Comparison of ENCODE assay signal across 27 cellular contexts in the genomic region with DNA sequence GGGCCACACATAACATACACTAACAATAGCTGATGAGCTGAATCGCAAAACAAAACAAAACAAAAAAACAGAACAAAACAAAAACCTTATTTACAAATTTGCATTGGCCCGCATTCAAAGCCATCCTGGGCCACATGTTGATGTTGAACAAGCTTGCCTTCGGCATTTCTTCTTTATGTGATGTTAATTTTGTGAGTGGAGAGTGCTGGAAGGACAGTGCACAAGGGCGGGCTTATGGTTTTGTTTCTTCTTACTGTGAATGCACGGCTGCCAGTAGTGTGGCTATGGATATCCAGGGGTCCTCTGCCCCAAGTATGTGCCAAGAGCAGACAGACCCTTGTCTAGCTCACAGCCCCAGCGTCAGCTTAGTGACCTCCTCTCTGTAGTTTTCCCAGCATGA. TPM values are rescaled to one million over a fixed set of nuclear protein-coding genes. Genes with fewer than 3 reads are reported as not detected.
DNase-seq lines count a peak whose midpoint lies in the region; FAIRE-seq and TF ChIP-seq lines count a peak whose summit lies in the region.
"Had no signal": no experiment of that assay in that cellular context is flagged by ENCODE, and none has a peak within 500 bp of the region (broad histone marks: within the 10 kb centered on the region; RNA-seq: fewer than 3 reads in every experiment).

No MANE protein-coding gene starts in this region.

- no peak for TF ChIP-seq CTCF in GM12865 (IDR thresholded peaks at IDR 0.05; ENCODE audit: insufficient read depth, low read depth, low read length, missing control alignments)

- peaks cover 55% of the 10 kb centered on the region for H3K36me3 Mint-ChIP-seq in T-helper 2 cell treated with Interferon-gamma antibody and Interleukin-4, amounts not matched to agents 5 μg/mL and 100 μg/mL, for 36 hours (ENCODE audit: low read depth)
- peaks cover 50% of the 10 kb centered on the region for H3K36me3 Mint-ChIP-seq in activated T-helper 1 cell treated with anti-CD3 and anti-CD28 coated beads, Interleukin-12 subunit alpha, Interleukin-12 subunit beta, Interleukin-2, Interleukin-4 antibody, amounts not matched to agents 30 ng/mL and 10 ng/mL and 1 ng/mL, durations not matched to agents 14 hours and 24 hours and 36 hours (ENCODE audit: low read depth)

- no peak overlapping the region for H3K4me3 Mint-ChIP-seq in T-helper 2 cell treated with Interferon-gamma antibody and Interleukin-4, amounts not matched to agents 5 μg/mL and 100 μg/mL, for 36 hours
- H3K4me3 Mint-ChIP-seq in activated T-helper 1 cell treated with anti-CD3 and anti-CD28 coated beads, Interleukin-12 subunit alpha, Interleukin-12 subunit beta, Interleukin-2, Interleukin-4 antibody, amounts not matched to agents 30 ng/mL and 10 ng/mL and 1 ng/mL, durations not matched to agents 14 hours and 24 hours and 36 hours: no peak overlapping the region

- no peaks in the 10 kb centered on the region for H3K36me3 ChIP-seq in iPS-15b (ENCODE audit: control insufficient read depth, insufficient read depth, low read length)
- H3K36me3 ChIP-seq: breast epithelium, right lobe of liver, vagina had no signal

- H3K27ac Mint-ChIP-seq in T-helper 2 cell treated with Interferon-gamma antibody and Interleukin-4, amounts not matched to agents 5 μg/mL and 100 μg/mL, for 36 hours: peak overlapping the region; percentile 16
- peak overlapping the region; percentile 81 for H3K27ac Mint-ChIP-seq in activated T-helper 1 cell treated with anti-CD3 and anti-CD28 coated beads, Interleukin-12 subunit alpha, Interleukin-12 subunit beta, Interleukin-2, Interleukin-4 antibody, amounts not matched to agents 30 ng/mL and 10 ng/mL and 1 ng/mL, durations not matched to agents 14 hours and 24 hours and 36 hours

- H3K4me1 ChIP-seq in iPS-15b (ENCODE audit: control insufficient read depth, insufficient read depth, low read length): peaks cover 32% of the 10 kb centered on the region
- H3K4me1 ChIP-seq: breast epithelium, parathyroid adenoma, right lobe of liver had no signal

- no peaks in the 10 kb centered on the region for H3K27me3 Mint-ChIP-seq in T-helper 2 cell treated with Interferon-gamma antibody and Interleukin-4, amounts not matched to agents 5 μg/mL and 100 μg/mL, for 36 hours (ENCODE audit: low read depth)
- no peaks in the 10 kb centered on the region for H3K27me3 Mint-ChIP-seq in activated T-helper 1 cell treated with anti-CD3 and anti-CD28 coated beads, Interleukin-12 subunit alpha, Interleukin-12 subunit beta, Interleukin-2, Interleukin-4 antibody, amounts not matched to agents 30 ng/mL and 10 ng/mL and 1 ng/mL, durations not matched to agents 14 hours and 24 hours and 36 hours (ENCODE audit: insufficient read depth)

- H3K27me3 ChIP-seq in iPS-15b (ENCODE audit: control insufficient read depth, insufficient read depth, low read length): no peaks in the 10 kb centered on the region
- H3K27me3 ChIP-seq: breast epithelium, hepatocyte, right lobe of liver, suprapubic skin, vagina had no signal

- no peak for FAIRE-seq in urothelium cell line (lab: Jason Lieb, UNC)
- FAIRE-seq: kidney had no signal

- no peaks in the 10 kb centered on the region for H3K9me3 ChIP-seq in iPS-15b (ENCODE audit: control insufficient read depth, insufficient read depth, low read length)
- H3K9me3 ChIP-seq: breast epithelium, right lobe of liver, suprapubic skin, vagina had no signal

- DNase-seq in T-helper 2 cell treated with Interferon-gamma antibody and Interleukin-4, amounts not matched to agents 5 μg/mL and 100 μg/mL, for 36 hours (ENCODE audit: low spot score): no peak
- DNase-seq in T-helper 2 cell: no peak
- DNase-seq in GM12865 (ENCODE audit: low read depth): peak; percentile 40
- DNase-seq in activated T-helper 1 cell treated with anti-CD3 and anti-CD28 coated beads, Interleukin-12 subunit alpha, Interleukin-12 subunit beta, Interleukin-2, Interleukin-4 antibody, amounts not matched to agents 30 ng/mL and 10 ng/mL and 1 ng/mL, durations not matched to agents 14 hours and 24 hours and 36 hours (ENCODE audit: low spot score): no peak
- no peak for DNase-seq in GM19240 (ENCODE audit: insufficient read length, low spot score)
- no peak for DNase-seq in urothelium cell line (ENCODE audit: low spot score)
- no peak for DNase-seq in HuH-7.5 (ENCODE audit: low spot score)
- DNase-seq: 8988T; activated CD4-positive, alpha-beta T cell treated with anti-CD3 and anti-CD28 coated beads, Interleukin-2, amount 50 U/mL, for 1 hour; AML-193; COR-L47; KG1; kidney; NCI-H187 treated with DMSO at 0.1 percent for 48 hours; NCI-H2227 treated with DMSO at 0.1 percent for 48 hours; OCI-M1; right lobe of liver; Right ventricle myocardium superior; stimulated activated CD8-positive, alpha-beta memory T cell treated with anti-CD3 and anti-CD28 coated beads, Interleukin-4, amount 100 ng/mL, for 48 hours; SW 1271 had no signal

- H3K9ac ChIP-seq in iPS-15b (ENCODE audit: low read depth, low read length): no peak overlapping the region
- H3K9ac ChIP-seq: parathyroid adenoma had no signal

- H3K9me3 Mint-ChIP-seq in T-helper 2 cell treated with Interferon-gamma antibody and Interleukin-4, amounts not matched to agents 5 μg/mL and 100 μg/mL, for 36 hours: no peaks in the 10 kb centered on the region
- H3K9me3 Mint-ChIP-seq in activated T-helper 1 cell treated with anti-CD3 and anti-CD28 coated beads, Interleukin-12 subunit alpha, Interleukin-12 subunit beta, Interleukin-2, Interleukin-4 antibody, amounts not matched to agents 30 ng/mL and 10 ng/mL and 1 ng/mL, durations not matched to agents 14 hours and 24 hours and 36 hours: no peaks in the 10 kb centered on the region

- no peak overlapping the region for H3K4me3 ChIP-seq in GM12865 (ENCODE audit: low read depth, low read length)
- H3K4me3 ChIP-seq in iPS-15b (ENCODE audit: low read depth, low read length): peak overlapping the region; percentile 3
- H3K4me3 ChIP-seq: breast epithelium, coronary artery, hepatocyte, right lobe of liver, suprapubic skin, vagina had no signal

- intact Hi-C loops in activated T-helper 1 cell treated with anti-CD3 and anti-CD28 coated beads, Interleukin-12 subunit alpha, Interleukin-12 subunit beta, Interleukin-2, Interleukin-4 antibody, amounts not matched to agents 30 ng/mL and 10 ng/mL and 1 ng/mL, durations not matched to agents 14 hours and 24 hours and 36 hours (cut with micrococcal nuclease): no loop called here

- H3K4me1 Mint-ChIP-seq in T-helper 2 cell treated with Interferon-gamma antibody and Interleukin-4, amounts not matched to agents 5 μg/mL and 100 μg/mL, for 36 hours (ENCODE audit: low read depth): peaks cover 51% of the 10 kb centered on the region
- H3K4me1 Mint-ChIP-seq in activated T-helper 1 cell treated with anti-CD3 and anti-CD28 coated beads, Interleukin-12 subunit alpha, Interleukin-12 subunit beta, Interleukin-2, Interleukin-4 antibody, amounts not matched to agents 30 ng/mL and 10 ng/mL and 1 ng/mL, durations not matched to agents 14 hours and 24 hours and 36 hours (ENCODE audit: low read depth): peaks cover 89% of the 10 kb centered on the region

RNA-seq across cellular contexts. Expression of a gene that starts 24.7 kb away (rescaled TPM):
- total RNA-seq in activated T-helper 1 cell treated with anti-CD3 and anti-CD28 coated beads, Interleukin-12 subunit alpha, Interleukin-12 subunit beta, Interleukin-2, Interleukin-4 antibody, amounts not matched to agents 30 ng/mL and 10 ng/mL and 1 ng/mL, durations not matched to agents 14 hours and 24 hours and 36 hours: 50.1 and 51.7 TPM in 2 replicates
